Comparison of ENCODE assay signal across 29 cellular contexts in genomic region chr1:82219841-82220240, GRCh38.
"Had no signal": no experiment of that assay in that cellular context is flagged by ENCODE, and none has a peak within 500 bp of the region (broad histone marks: within the 10 kb centered on the region; RNA-seq: fewer than 3 reads in every experiment).

No MANE protein-coding gene starts in this region.

- H3K4me1 ChIP-seq: breast epithelium had no signal

- DNase-seq: activated effector memory CD4-positive, alpha-beta T cell treated with anti-CD3 and anti-CD28 coated beads, Interleukin-2, amount 50 U/mL, for 16 hours; activated effector memory CD4-positive, alpha-beta T cell treated with Interleukin-2 at 50 U/mL for 16 hours; activated gamma-delta T cell; activated gamma-delta T cell treated with Interleukin-2 at 50 U/mL for 16 hours; activated naive CD4-positive, alpha-beta T cell; activated naive CD4-positive, alpha-beta T cell treated with anti-CD3 and anti-CD28 coated beads for 36 hours; activated naive CD4-positive, alpha-beta T cell treated with anti-CD3 and anti-CD28 coated beads, Interleukin-2, amount 10 ng/mL, durations not matched to agents 7 days and 5 days; activated naive CD4-positive, alpha-beta T cell treated with anti-CD3 and anti-CD28 coated beads, Interleukin-2, amount 50 U/mL, for 16 hours; activated naive CD4-positive, alpha-beta T cell treated with Interleukin-2 at 50 U/mL for 16 hours; activated naive CD8-positive, alpha-beta T cell treated with anti-CD3 and anti-CD28 coated beads for 36 hours; activated naive CD8-positive, alpha-beta T cell treated with anti-CD3 and anti-CD28 coated beads, Interleukin-2, amount 10 ng/mL, durations not matched to agents 7 days and 5 days; activated naive CD8-positive, alpha-beta T cell treated with anti-CD3 and anti-CD28 coated beads, Interleukin-2, amount 50 U/mL, for 24 hours; activated T-cell treated with anti-CD3 and anti-CD28 coated beads, Interleukin-2, amount 50 U/mL, for 4 hours; activated T-cell treated with anti-CD3 and anti-CD28 coated beads, Interleukin-2, amount 50 U/mL, for 48 hours; activated T-cell treated with anti-CD3 and anti-CD28 coated beads, Interleukin-2, amount 50 U/mL, for 72 hours; adrenal gland; amniotic stem cell; amygdala; anterior cingulate cortex; body of pancreas; brain microvascular endothelial cell; caudate nucleus; central memory CD4-positive, alpha-beta T cell; cerebellar nuclear complex had no signal

- ATAC-seq: activated naive CD4-positive, alpha-beta T cell treated with anti-CD3 and anti-CD28 coated beads, Interleukin-2, amount 50 U/mL, for 72 hours; activated naive CD8-positive, alpha-beta T cell treated with anti-CD3 and anti-CD28 coated beads, Interleukin-2, amount 50 U/mL, for 24 hours; activated T-cell treated with anti-CD3 and anti-CD28 coated beads, Interleukin-2, amount 50 U/mL, for 4 hours; activated T-cell treated with anti-CD3 and anti-CD28 coated beads, Interleukin-2, amount 50 U/mL, for 72 hours; activated T-helper 17 cell treated with anti-CD3 and anti-CD28 coated beads, Interleukin-2, amount 50 U/mL, for 72 hours; body of pancreas had no signal

- H3K27ac ChIP-seq: adrenal gland, ascending aorta, body of pancreas, brain microvascular endothelial cell, breast epithelium, cardiac muscle cell had no signal

- H3K27me3 ChIP-seq: adrenal gland, ascending aorta, body of pancreas, brain microvascular endothelial cell, breast epithelium, cardiac muscle cell had no signal

- H3K36me3 ChIP-seq: adrenal gland, ascending aorta, brain microvascular endothelial cell, breast epithelium, cardiac muscle cell had no signal

- H3K9me3 ChIP-seq: adrenal gland, ascending aorta, body of pancreas, breast epithelium had no signal

- H3K4me3 ChIP-seq: adrenal gland, ascending aorta, body of pancreas, breast epithelium, cardiac muscle cell had no signal
